Comparison of ENCODE assay signal across 12 cellular contexts in genomic region chr6:33610057-33610456, GRCh38. TPM values are rescaled to one million over a fixed set of nuclear protein-coding genes. Genes with fewer than 3 reads are reported as not detected.
DNase-seq lines count a peak whose midpoint lies in the region; ATAC-seq, FAIRE-seq and TF ChIP-seq lines count a peak whose summit lies in the region.
"Had no signal": no experiment of that assay in that cellular context is flagged by ENCODE, and none has a peak within 500 bp of the region (broad histone marks: within the 10 kb centered on the region; RNA-seq: fewer than 3 reads in every experiment).

No MANE protein-coding gene starts in this region.

- 66% methylated on average over 4 of the region's 4 CpGs for WGBS in A549 (ENCODE audit: missing lambda C conversion rate)
- no CpG with 5 or more reads among the region's 4 CpGs for WGBS in trophoblast cell (ENCODE audit: extremely low coverage, insufficient coverage, insufficient read length)

- no peaks in the 10 kb centered on the region for H3F3A ChIP-seq in PC-3 (ENCODE audit: low read length, unreplicated experiment)

- H2BK5ac ChIP-seq in trophoblast cell (ENCODE audit: low read depth, low read length, poor library complexity): no peak overlapping the region

- H2AK5ac ChIP-seq in trophoblast cell (ENCODE audit: low read length): peak overlapping the region; percentile 14

- H2AFZ ChIP-seq in PC-3 (ENCODE audit: low read length) (peak overlapping the region; percentile 48; the same call in 1 of the 2 replicates), trophoblast cell (ENCODE audit: insufficient read depth, low read length, poor library complexity) (no peak overlapping the region)

- no peak overlapping the region for H3K4ac ChIP-seq in trophoblast cell (ENCODE audit: low read depth, low read length)

- no peaks in the 10 kb centered on the region for H3K79me2 ChIP-seq in PC-3 (ENCODE audit: low read length)
- H3K79me2 ChIP-seq in trophoblast cell (ENCODE audit: control insufficient read depth, insufficient read depth, low read length, poor library complexity): no peaks in the 10 kb centered on the region

- H3K18ac ChIP-seq in trophoblast cell (ENCODE audit: low read length): no peak overlapping the region

- peak overlapping the region; percentile 1 for H4K8ac ChIP-seq in trophoblast cell (ENCODE audit: low read depth, low read length)

- H3K9ac ChIP-seq in PC-3 (ENCODE audit: low read length): no peak overlapping the region; the same call in 1 of the 2 replicates
- no peak overlapping the region for H3K9ac ChIP-seq in trophoblast cell (ENCODE audit: low read length)
- H3K9ac ChIP-seq: KMS-11 had no signal

- no TSS peak for BruUV-seq in PC-3 (replicated peaks; lab: Mats Ljungman, UMichigan)

- H3K23ac ChIP-seq in trophoblast cell (ENCODE audit: low read length): no peak overlapping the region

- H3K4me2 ChIP-seq in A549: peak overlapping the region; percentile 25; the same call in 2 of the 3 replicates
- 0 out of 2 replicates have a peak overlapping the region, but pooled peaks have one; percentile 22 for H3K4me2 ChIP-seq in PC-3 (ENCODE audit: low read length)
- peak overlapping the region; percentile 35 for H3K4me2 ChIP-seq in trophoblast cell (ENCODE audit: low read length)
- H3K4me2 ChIP-seq: KMS-11 had no signal

- peak in 1 of 2 experiments; percentile 29; a peak in 3 of 6 replicates for ATAC-seq in A549
- no peak for ATAC-seq in PC-3
- peak; percentile 64 for ATAC-seq in left ventricle myocardium superior
- ATAC-seq in HG03571 (IDR thresholded peaks at IDR 0.05; ENCODE audit: unreplicated experiment): no peak

- H3K79me1 ChIP-seq in trophoblast cell (ENCODE audit: low read length): peaks cover 6% of the 10 kb centered on the region

- H3K14ac ChIP-seq in trophoblast cell (ENCODE audit: low read length): no peak overlapping the region

- H3K27ac ChIP-seq in A549 (peak overlapping the region; percentile 22 to 88; a peak in 5 of 6 replicates), PC-3 (ENCODE audit: low read length) (peak overlapping the region; percentile 38), trophoblast cell (ENCODE audit: low read depth, low read length) (peak overlapping the region; percentile 76), dorsolateral prefrontal cortex (peak overlapping the region in 5 of 59 donors; percentile 8 to 62 (median 19))
- H3K27ac ChIP-seq: KMS-11, VCaP had no signal

- TF ChIP-seq POLR2A in A549 (IDR thresholded peaks at IDR 0.05; ENCODE audit: low read length): no peak

- H4K91ac ChIP-seq in trophoblast cell (ENCODE audit: low read depth, low read length): peak overlapping the region; percentile 31

- intact Hi-C loops in PC-3 (cut with micrococcal nuclease): no loop called here
- intact Hi-C loops in left ventricle myocardium superior (cut with micrococcal nuclease): no loop called here
- intact Hi-C loops in dorsolateral prefrontal cortex (cut with DNase I): no loop called here

- no peak overlapping the region for H4K12ac ChIP-seq in trophoblast cell (ENCODE audit: low read depth, low read length)

- H3K4me3 ChIP-seq in A549 (no peak overlapping the region), PC-3 (ENCODE audit: low read length) (no peak overlapping the region), trophoblast cell (ENCODE audit: low read depth, low read length) (no peak overlapping the region), dorsolateral prefrontal cortex (no peak overlapping the region)
- H3K4me3 ChIP-seq: cardiac muscle cell had no signal

- TF ChIP-seq EP300 in A549 (IDR thresholded peaks at IDR 0.05): no peak

- H3K9me3 ChIP-seq in A549: no peaks in the 10 kb centered on the region
- no peaks in the 10 kb centered on the region for H3K9me3 ChIP-seq in PC-3 (ENCODE audit: low read length)
- peaks cover 2% of the 10 kb centered on the region for H3K9me3 ChIP-seq in trophoblast cell (ENCODE audit: insufficient read depth, low read depth, low read length)

- peak overlapping the region; percentile 22 for H2BK120ac ChIP-seq in trophoblast cell (ENCODE audit: insufficient read depth, low read length, poor library complexity)

- POLR2A ChIA-PET in A549 (lab: Yijun Ruan, JAX): interaction anchor here (1.3 kb wide), 1 partner anchor 11 kb away, joined by 3 read pairs; the partner anchor contains the start of gene ITPR3
- POLR2A ChIA-PET in PC-3 (lab: Charles Lee; ENCODE audit: unreplicated experiment): no interaction called here

- no peak for DNase-seq in A549 (ENCODE audit: low read depth in 1 of 2, low spot score in 1 of 2)
- DNase-seq in PC-3: no peak
- no peak for DNase-seq in left ventricle myocardium superior
- no peak for DNase-seq in trophoblast cell
- no peak for DNase-seq in cerebellar cortex (ENCODE audit: low spot score)
- no peak for DNase-seq in dorsolateral prefrontal cortex
- no peak for DNase-seq in superior temporal gyrus (ENCODE audit: extremely low spot score)
- DNase-seq: GDM1 had no signal

- H3K9me2 ChIP-seq in PC-3 (replicated peaks; ENCODE audit: low read length): no peaks in the 10 kb centered on the region

- no peak for TF ChIP-seq CTCF in A549 (IDR thresholded peaks at IDR 0.05)
- no peak for TF ChIP-seq CTCF in PC-3 (conservative IDR thresholded peaks at IDR 0.05; ENCODE audit: low read depth, low read length)
- no peak for TF ChIP-seq CTCF in dorsolateral prefrontal cortex (IDR thresholded peaks at IDR 0.05 in 54 of 56, conservative IDR thresholded peaks at IDR 0.05 in 2 of 56; ENCODE audit: low read depth in 1 of 56, partially characterized antibody in 56 of 56)

- no peaks in the 10 kb centered on the region for H4K20me1 ChIP-seq in PC-3 (ENCODE audit: low read length)

- peak overlapping the region; percentile 4 for H2BK12ac ChIP-seq in trophoblast cell (ENCODE audit: low read length)

- TF ChIP-seq RAD21 in A549 (conservative IDR thresholded peaks at IDR 0.05 in 1 of 2, IDR thresholded peaks at IDR 0.05 in 1 of 2): no peak

- H3K36me3 ChIP-seq in PC-3 (ENCODE audit: low read depth, low read length) (no peaks in the 10 kb centered on the region), trophoblast cell (ENCODE audit: control insufficient read depth in 1 of 2, insufficient read depth in 2 of 2, low read length in 2 of 2) (no peaks in the 10 kb centered on the region)
- H3K36me3 ChIP-seq: cardiac muscle cell had no signal

- CTCF ChIA-PET in A549 (lab: Yijun Ruan, JAX): interaction anchor here (0.9 to 2.2 kb wide), 3 partner anchors 20 to 62 kb away, joined by 3 to 13 read pairs (median 3); no protein-coding TSS in a partner anchor
- CTCF ChIA-PET in PC-3 (lab: Charles Lee): no interaction called here

- H3K27me3 ChIP-seq in PC-3 (ENCODE audit: low read length) (no peaks in the 10 kb centered on the region), trophoblast cell (ENCODE audit: insufficient read depth, low read length) (no peaks in the 10 kb centered on the region), dorsolateral prefrontal cortex (peaks cover 0 to 4% (median 0%) of the 10 kb centered on the region in 45 donors)
- H3K27me3 ChIP-seq: cardiac muscle cell had no signal

- no peak for FAIRE-seq in A549 (lab: Jason Lieb, UNC)

- H3K4me1 ChIP-seq in A549: peaks cover 75% of the 10 kb centered on the region
- peaks cover 20% of the 10 kb centered on the region for H3K4me1 ChIP-seq in PC-3 (ENCODE audit: insufficient read depth, low read length)
- H3K4me1 ChIP-seq in trophoblast cell (ENCODE audit: control insufficient read depth in 1 of 2, insufficient read depth in 2 of 2, low read length in 2 of 2): peaks cover 27 to 35% of the 10 kb centered on the region in 2 experiments

TF ChIP-seq in A549, 52 proteins besides CTCF, POLR2A, EP300 and RAD21 (continues in another document):
- TF ChIP-seq GATA3 (IDR thresholded peaks at IDR 0.05; ENCODE audit: borderline replicate concordance): no peak
- TF ChIP-seq ATOH8 (CRISPR knock-in tag; IDR thresholded peaks at IDR 0.05; ENCODE audit: low read depth): no peak
- no peak for TF ChIP-seq KDM1A (IDR thresholded peaks at IDR 0.05; ENCODE audit: low read depth)
- no peak for TF ChIP-seq MAFK (IDR thresholded peaks at IDR 0.05; ENCODE audit: partially characterized antibody)
- TF ChIP-seq RCOR1 (IDR thresholded peaks at IDR 0.05; ENCODE audit: low read depth, low read length): no peak
- no peak for TF ChIP-seq BHLHE40 (IDR thresholded peaks at IDR 0.05; ENCODE audit: low read depth, low read length)
- TF ChIP-seq HOXB5 (CRISPR knock-in tag; IDR thresholded peaks at IDR 0.05): no peak
- no peak for TF ChIP-seq TP53 (CRISPR knock-in tag; IDR thresholded peaks at IDR 0.05)
- no peak for TF ChIP-seq SMC3 (IDR thresholded peaks at IDR 0.05)
- TF ChIP-seq CHD4 (IDR thresholded peaks at IDR 0.05; ENCODE audit: borderline replicate concordance): no peak
- no peak for TF ChIP-seq CBX2 (IDR thresholded peaks at IDR 0.05; ENCODE audit: borderline replicate concordance, low read depth)
- no peak for TF ChIP-seq MYC (IDR thresholded peaks at IDR 0.05; ENCODE audit: borderline replicate concordance, low read length)
- TF ChIP-seq CEBPB (IDR thresholded peaks at IDR 0.05): no peak

RNA-seq across cellular contexts. Expression of gene ITPR3, which starts 11.1 kb away (rescaled TPM):
- polyA plus RNA-seq in A549 (2011; rRNA removed): 17.6 and 19.1 TPM in 2 replicates
- 25.0 and 29.1 TPM in 2 replicates for polyA plus RNA-seq in A549 (2012; cell fraction: cytosol; rRNA removed)
- polyA plus RNA-seq in A549 (2012; cell fraction: nucleus; rRNA removed): 77.0 and 104 TPM in 2 replicates
- polyA plus RNA-seq in A549 (2017; fragmentation: RNase III; extraction: RNeasy Plus Mini Kit Qiagen cat#74134 plus additional on column Dnase treatment): 19.0 to 20.8 TPM (median 20.7 TPM) in 3 replicates
- polyA minus RNA-seq in A549 (2011; rRNA and poly(A)+ RNA removed): 29.3 and 39.6 TPM in 2 replicates
- total RNA-seq in PC-3 (2014; rRNA removed): 41.8 and 50.6 TPM in 2 replicates
- total RNA-seq in left ventricle myocardium superior: 6.1 TPM
- 4.9 and 5.1 TPM in 2 replicates for polyA plus RNA-seq in trophoblast cell (2013)
- 10 to 100 TPM in 1 of 120 experiments, 1 to 10 TPM in 119; 1.3 to 10.9 (median 3.8) TPM for total RNA-seq in dorsolateral prefrontal cortex

RNA-seq across cellular contexts. Expression of gene BAK1, which starts 30.0 kb away (rescaled TPM):
- polyA plus RNA-seq in A549 (2011; rRNA removed) (11.9 and 12.6 TPM in 2 replicates), A549 (2017; fragmentation: RNase III; extraction: RNeasy Plus Mini Kit Qiagen cat#74134 plus additional on column Dnase treatment) (16.9 to 19.0 TPM (median 18.8 TPM) in 3 replicates)
- polyA plus RNA-seq in A549 (2012; cell fraction: cytosol; rRNA removed): 11.5 and 16.6 TPM in 2 replicates
- polyA plus RNA-seq in A549 (2012; cell fraction: nucleus; rRNA removed): 13.1 and 13.6 TPM in 2 replicates
- polyA minus RNA-seq in A549 (2011; rRNA and poly(A)+ RNA removed): 17.3 and 20.9 TPM in 2 replicates
- total RNA-seq in PC-3 (2014; rRNA removed) (15.1 and 23.7 TPM in 2 replicates), left ventricle myocardium superior (23.1 TPM), dorsolateral prefrontal cortex (10 to 100 TPM in 82 of 120 experiments, 1 to 10 TPM in 38; 6.4 to 17.0 (median 10.8) TPM)
- polyA plus RNA-seq in trophoblast cell (2013): 10.7 TPM in 2 replicates
